17 cellular contexts compared by ENCODE assay signal in the genomic region with DNA sequence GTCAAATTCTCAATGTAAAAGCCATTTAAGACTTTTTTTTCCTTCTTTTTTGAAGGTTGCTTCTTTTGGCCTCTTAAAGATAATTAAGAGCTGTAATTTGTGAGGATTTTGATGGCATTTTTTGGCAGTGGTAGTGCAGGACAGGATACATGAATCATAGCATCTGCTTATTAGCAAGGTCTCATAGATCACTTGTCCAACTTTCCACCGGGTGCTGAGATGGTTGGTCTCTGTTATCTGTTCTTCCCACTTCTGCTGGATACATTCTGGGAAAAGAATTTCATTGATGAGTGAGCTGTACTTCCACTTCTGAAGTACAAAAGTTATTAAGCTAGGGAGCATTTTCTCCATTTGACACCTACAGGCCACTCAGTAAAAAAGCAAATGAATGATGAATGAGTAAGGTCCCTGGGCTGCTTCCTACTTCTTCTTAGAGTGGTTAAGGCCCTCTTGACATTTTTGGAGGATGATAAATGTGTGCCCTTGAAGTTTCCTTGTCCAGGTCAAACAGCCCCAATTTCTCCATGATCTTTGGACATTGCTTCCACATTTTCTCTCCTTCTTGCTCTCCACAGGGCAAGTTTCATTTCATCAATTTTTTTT.
DNase-seq lines count a peak whose midpoint lies in the region; ATAC-seq and TF ChIP-seq lines count a peak whose summit lies in the region.
"Had no signal": no experiment of that assay in that cellular context is flagged by ENCODE, and none has a peak within 500 bp of the region (broad histone marks: within the 10 kb centered on the region; RNA-seq: fewer than 3 reads in every experiment).

No MANE protein-coding gene starts in this region.

- H3K14ac ChIP-seq in IMR-90 (replicated peaks; ENCODE audit: low read depth, low read length): no peak overlapping the region

- H3K18ac ChIP-seq in IMR-90 (ENCODE audit: low read depth, low read length): no peak overlapping the region

- H2AK5ac ChIP-seq in IMR-90 (ENCODE audit: low read depth, low read length): peak overlapping the region; percentile 27; the same call in 1 of the 2 replicates

- H2AFZ ChIP-seq in IMR-90 (replicated peaks; ENCODE audit: low read length, poor library complexity): no peak overlapping the region

- DNase-seq in AG10803 (ENCODE audit: low read depth) (peak; percentile 33), IMR-90 (peak; percentile 12), choroid plexus epithelial cell (ENCODE audit: low read depth) (no peak), dorsolateral prefrontal cortex (no peak), vagina (ENCODE audit: extremely low spot score in 2 of 2) (no peak), DMS79 treated with DMSO at 0.1 percent for 48 hours (lab: John Stamatoyannopoulos, UW) (no peak)
- DNase-seq in stimulated activated naive CD4-positive, alpha-beta T cell treated with Interleukin-2 at 50 U/mL for 16 hours (lab: John Stamatoyannopoulos, UW): no peak
- DNase-seq: activated CD4-positive, CD25-positive, alpha-beta regulatory T cell; DMS 273 treated with DMSO at 0.1 percent for 48 hours; Kasumi-1; NCI-H1694; NCI-H524 treated with DMSO at 0.1 percent for 48 hours; small intestine; stomach had no signal

- no peak for TF ChIP-seq RAD21 in IMR-90 (IDR thresholded peaks at IDR 0.05; ENCODE audit: low read length)

- H3K56ac ChIP-seq in IMR-90 (ENCODE audit: extremely low read depth, insufficient read depth, low read length): no peak overlapping the region

- H3K27me3 ChIP-seq in IMR-90 (ENCODE audit: control insufficient read depth, insufficient read depth, low read length) (no peaks in the 10 kb centered on the region; the same call in 1 of the 2 replicates), muscle layer of colon (ENCODE audit: control insufficient read depth in 1 of 2, insufficient read depth in 2 of 2, low read length in 2 of 2) (no peaks in the 10 kb centered on the region), dorsolateral prefrontal cortex (no peaks in the 10 kb centered on the region), vagina (no peaks in the 10 kb centered on the region)
- H3K27me3 ChIP-seq: neutrophil, stomach had no signal

- CTCF ChIA-PET in IMR-90 (lab: Yijun Ruan, JAX): no interaction called here

- TF ChIP-seq POLR2A in IMR-90 (IDR thresholded peaks at IDR 0.05; ENCODE audit: low read depth, low read length) (no peak), vagina (IDR thresholded peaks at IDR 0.05) (no peak)

- no peak overlapping the region for H4K5ac ChIP-seq in IMR-90 (ENCODE audit: low read depth, low read length)

- H3K9ac ChIP-seq in IMR-90 (ENCODE audit: low read depth, low read length) (no peak overlapping the region), muscle layer of colon (ENCODE audit: low read length) (no peak overlapping the region)

- peak overlapping the region; percentile 23; the same call in 1 of the 3 replicates for H2BK15ac ChIP-seq in IMR-90 (ENCODE audit: low read depth, low read length)

- no TSS peak for BruUV-seq in IMR-90 (replicated peaks; lab: Mats Ljungman, UMichigan)

- intact Hi-C loops in IMR-90 (cut with micrococcal nuclease) (no loop called here), dorsolateral prefrontal cortex (cut with DNase I) (no loop called here), vagina (cut with DNase I) (no loop called here)

- ATAC-seq in IMR-90 (ENCODE audit: low read depth): no peak

- no peak overlapping the region for H3K4me3 ChIP-seq in AG10803 (ENCODE audit: low read length)
- H3K4me3 ChIP-seq in IMR-90 (ENCODE audit: insufficient read depth, low read depth, low read length): no peak overlapping the region
- no peak overlapping the region for H3K4me3 ChIP-seq in choroid plexus epithelial cell (ENCODE audit: low read depth, low read length)
- no peak overlapping the region for H3K4me3 ChIP-seq in muscle layer of colon (ENCODE audit: low read depth in 1 of 2, low read length in 2 of 2)
- no peak overlapping the region for H3K4me3 ChIP-seq in dorsolateral prefrontal cortex
- no peak overlapping the region for H3K4me3 ChIP-seq in vagina
- H3K4me3 ChIP-seq: stomach had no signal

- POLR2A ChIA-PET in IMR-90 (lab: Charles Lee; ENCODE audit: unreplicated experiment): no interaction called here

- peaks cover 0 to 7% of the 10 kb centered on the region in 2 experiments; a peak in 2 of 4 replicates for H3K79me1 ChIP-seq in IMR-90 (ENCODE audit: low read depth in 1 of 2, low read length in 2 of 2)

- no peak overlapping the region for H3K27ac ChIP-seq in IMR-90 (ENCODE audit: insufficient read depth, low read length)
- H3K27ac ChIP-seq in muscle layer of colon (ENCODE audit: low read depth, low read length): peak overlapping the region; percentile 38
- no peak overlapping the region for H3K27ac ChIP-seq in dorsolateral prefrontal cortex
- no peak overlapping the region for H3K27ac ChIP-seq in vagina
- H3K27ac ChIP-seq: HL-60, neutrophil had no signal

- H3K9me1 ChIP-seq in IMR-90 (ENCODE audit: insufficient read depth, low read length): peaks cover 8% of the 10 kb centered on the region

- no peak overlapping the region for H3K4me2 ChIP-seq in IMR-90 (ENCODE audit: low read depth, low read length)

- no peak overlapping the region for H3K4ac ChIP-seq in IMR-90 (ENCODE audit: low read depth, low read length)

- H2AK9ac ChIP-seq in IMR-90 (replicated peaks; ENCODE audit: low read depth, low read length, poor library complexity): no peak overlapping the region

- no CpG with 5 or more reads among the region's 1 CpG for WGBS in IMR-90 (ENCODE audit: extremely low coverage in 2 of 2, insufficient read length in 1 of 2), 2 experiments

- H4K20me1 ChIP-seq in IMR-90 (ENCODE audit: insufficient read depth, low read length): no peaks in the 10 kb centered on the region; the same call in 1 of the 2 replicates

- no peak overlapping the region for H4K91ac ChIP-seq in IMR-90 (ENCODE audit: insufficient read depth, low read depth, low read length)

- dilution Hi-C loops in IMR-90 (cut with HindIII; ENCODE audit: low sequenced_read_pairs, unreplicated experiment): no loop called here

- H2BK20ac ChIP-seq in IMR-90 (ENCODE audit: low read depth, low read length): no peak overlapping the region

- H3K4me1 ChIP-seq in IMR-90 (ENCODE audit: control insufficient read depth, insufficient read depth, low read length) (peaks cover 24% of the 10 kb centered on the region), muscle layer of colon (ENCODE audit: insufficient read depth, low read length) (peaks cover 68% of the 10 kb centered on the region), vagina (peaks cover 23% of the 10 kb centered on the region)

- no peaks in the 10 kb centered on the region for H3K36me3 ChIP-seq in IMR-90 (ENCODE audit: control insufficient read depth, insufficient read depth, low read length)
- no peaks in the 10 kb centered on the region for H3K36me3 ChIP-seq in muscle layer of colon (ENCODE audit: insufficient read depth, low read length)
- no peaks in the 10 kb centered on the region for H3K36me3 ChIP-seq in vagina
- H3K36me3 ChIP-seq: neutrophil, stomach had no signal

- H2BK120ac ChIP-seq in IMR-90 (ENCODE audit: low read depth, low read length): no peak overlapping the region

- no peak overlapping the region for H2BK5ac ChIP-seq in IMR-90 (ENCODE audit: low read depth, low read length, poor library complexity, severe bottlenecking)

- in situ Hi-C loops in IMR-90 (cut with MboI; ENCODE audit: low sequenced_read_pairs): no loop called here

- H3K9me3 ChIP-seq in IMR-90 (ENCODE audit: control insufficient read depth, insufficient read depth, low read length) (no peaks in the 10 kb centered on the region), muscle layer of colon (ENCODE audit: low read length) (no peaks in the 10 kb centered on the region), vagina (no peaks in the 10 kb centered on the region)
- H3K9me3 ChIP-seq: neutrophil, stomach had no signal

- no peak overlapping the region for H3K23ac ChIP-seq in IMR-90 (ENCODE audit: low read depth, low read length)

- H4K8ac ChIP-seq in IMR-90 (ENCODE audit: low read depth in 2 of 2, low read length in 2 of 2): no peak overlapping the region

- no peak for TF ChIP-seq CTCF in AG10803 (conservative IDR thresholded peaks at IDR 0.05; ENCODE audit: low read length)
- TF ChIP-seq CTCF in IMR-90 (conservative IDR thresholded peaks at IDR 0.05; ENCODE audit: low read depth, low read length): no peak
- peak; percentile 4 for TF ChIP-seq CTCF in choroid plexus epithelial cell (conservative IDR thresholded peaks at IDR 0.05; ENCODE audit: low read depth, low read length)
- TF ChIP-seq CTCF in dorsolateral prefrontal cortex (IDR thresholded peaks at IDR 0.05 in 54 of 56, conservative IDR thresholded peaks at IDR 0.05 in 2 of 56; ENCODE audit: low read depth in 1 of 56, partially characterized antibody in 56 of 56): no peak
- no peak for TF ChIP-seq CTCF in vagina (IDR thresholded peaks at IDR 0.05)

TF ChIP-seq in IMR-90, 13 proteins besides CTCF, POLR2A, EP300 and RAD21 (continues in another document):
- no peak for TF ChIP-seq FOS (IDR thresholded peaks at IDR 0.05; ENCODE audit: low read depth, low read length)
- TF ChIP-seq MAZ (IDR thresholded peaks at IDR 0.05; ENCODE audit: borderline replicate concordance, low read depth, low read length): no peak
- TF ChIP-seq NFE2L2 (IDR thresholded peaks at IDR 0.05; ENCODE audit: low read depth, low read length): no peak
- TF ChIP-seq RFX5 (IDR thresholded peaks at IDR 0.05; ENCODE audit: low read depth, low read length): no peak
- no peak for TF ChIP-seq MXI1 (IDR thresholded peaks at IDR 0.05; ENCODE audit: borderline replicate concordance, low read depth, low read length)
- TF ChIP-seq BHLHE40 (IDR thresholded peaks at IDR 0.05; ENCODE audit: low read depth, low read length): no peak
- no peak for TF ChIP-seq SMC3 (IDR thresholded peaks at IDR 0.05; ENCODE audit: low read depth, low read length)
- TF ChIP-seq CHD1 (IDR thresholded peaks at IDR 0.05; ENCODE audit: low read depth, low read length): no peak
- TF ChIP-seq, protein P1, sequence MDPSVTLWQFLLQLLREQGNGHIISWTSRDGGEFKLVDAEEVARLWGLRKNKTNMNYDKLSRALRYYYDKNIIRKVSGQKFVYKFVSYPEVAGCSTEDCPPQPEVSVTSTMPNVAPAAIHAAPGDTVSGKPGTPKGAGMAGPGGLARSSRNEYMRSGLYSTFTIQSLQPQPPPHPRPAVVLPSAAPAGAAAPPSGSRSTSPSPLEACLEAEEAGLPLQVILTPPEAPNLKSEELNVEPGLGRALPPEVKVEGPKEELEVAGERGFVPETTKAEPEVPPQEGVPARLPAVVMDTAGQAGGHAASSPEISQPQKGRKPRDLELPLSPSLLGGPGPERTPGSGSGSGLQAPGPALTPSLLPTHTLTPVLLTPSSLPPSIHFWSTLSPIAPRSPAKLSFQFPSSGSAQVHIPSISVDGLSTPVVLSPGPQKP (IDR thresholded peaks at IDR 0.05; ENCODE audit: borderline replicate concordance, low read depth, low read length): no peak
- TF ChIP-seq MAFK (IDR thresholded peaks at IDR 0.05; ENCODE audit: low read depth, low read length): no peak

Comparison
In these comparisons a context has a peak if more than half of its experiments do, and no peak if none do; other contexts are left out.
1. DNase-seq: peak in AG10803 (single experiment) and IMR-90 (single experiment); none in choroid plexus epithelial cell (single experiment), dorsolateral prefrontal cortex (0 of 10), vagina (0 of 2), DMS79 treated with DMSO at 0.1 percent for 48 hours (single experiment) and stimulated activated naive CD4-positive, alpha-beta T cell treated with Interleukin-2 at 50 U/mL for 16 hours (single experiment).